Comparison of ENCODE assay signal across 1 cellular context in the genomic region with DNA sequence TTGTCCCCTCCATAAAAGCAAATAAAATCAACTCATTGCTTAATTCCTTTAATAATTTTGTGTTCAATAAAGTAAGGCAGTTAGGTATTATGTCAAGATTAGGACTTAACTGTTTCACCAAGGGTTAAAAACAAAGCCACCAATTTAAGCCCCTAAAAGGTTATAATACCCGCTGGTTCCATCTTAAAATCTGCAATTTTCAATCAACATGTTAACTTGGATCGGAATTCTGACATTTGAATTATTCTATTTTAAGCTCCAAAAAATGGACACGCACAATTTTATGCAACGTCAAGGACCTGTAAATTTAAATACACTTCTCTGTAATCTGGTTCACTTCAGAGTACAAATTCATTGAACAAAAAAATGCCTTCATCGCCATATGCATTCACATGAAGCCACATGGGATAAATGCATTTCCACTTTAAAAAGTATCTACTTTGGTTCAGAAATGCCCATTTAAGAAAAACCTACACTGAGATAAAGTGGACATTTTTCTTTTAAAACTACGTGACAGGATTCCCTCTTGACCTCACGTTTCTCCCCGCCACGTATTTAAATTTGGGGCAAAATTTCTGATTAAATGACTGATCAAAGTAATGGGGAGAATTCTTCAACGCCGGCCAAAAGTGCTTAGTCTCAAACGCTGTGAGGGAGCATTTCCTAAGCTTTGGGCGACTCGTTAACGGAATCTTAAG.
TF ChIP-seq lines count a peak whose summit lies in the region.

No MANE protein-coding gene starts in this region.

TF ChIP-seq in IMR-90, 13 proteins besides CTCF, POLR2A, EP300 and RAD21:
- TF ChIP-seq NFE2L2 (IDR thresholded peaks at IDR 0.05; ENCODE audit: low read depth, low read length) (no peak), FOS (IDR thresholded peaks at IDR 0.05; ENCODE audit: low read depth, low read length) (no peak), CHD1 (IDR thresholded peaks at IDR 0.05; ENCODE audit: low read depth, low read length) (no peak), BHLHE40 (IDR thresholded peaks at IDR 0.05; ENCODE audit: low read depth, low read length) (peak; percentile 22; the same call in 1 of the 2 replicates), SMC3 (IDR thresholded peaks at IDR 0.05; ENCODE audit: low read depth, low read length) (no peak), MXI1 (IDR thresholded peaks at IDR 0.05; ENCODE audit: borderline replicate concordance, low read depth, low read length) (no peak)
- TF ChIP-seq, protein P1, sequence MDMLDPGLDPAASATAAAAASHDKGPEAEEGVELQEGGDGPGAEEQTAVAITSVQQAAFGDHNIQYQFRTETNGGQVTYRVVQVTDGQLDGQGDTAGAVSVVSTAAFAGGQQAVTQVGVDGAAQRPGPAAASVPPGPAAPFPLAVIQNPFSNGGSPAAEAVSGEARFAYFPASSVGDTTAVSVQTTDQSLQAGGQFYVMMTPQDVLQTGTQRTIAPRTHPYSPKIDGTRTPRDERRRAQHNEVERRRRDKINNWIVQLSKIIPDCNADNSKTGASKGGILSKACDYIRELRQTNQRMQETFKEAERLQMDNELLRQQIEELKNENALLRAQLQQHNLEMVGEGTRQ (IDR thresholded peaks at IDR 0.05; ENCODE audit: low read depth, low read length) = no peak
TF ChIP-seq in IMR-90: peak in this region for 1.
